Comparison of ENCODE assay signal across 8 cellular contexts in the genomic region with DNA sequence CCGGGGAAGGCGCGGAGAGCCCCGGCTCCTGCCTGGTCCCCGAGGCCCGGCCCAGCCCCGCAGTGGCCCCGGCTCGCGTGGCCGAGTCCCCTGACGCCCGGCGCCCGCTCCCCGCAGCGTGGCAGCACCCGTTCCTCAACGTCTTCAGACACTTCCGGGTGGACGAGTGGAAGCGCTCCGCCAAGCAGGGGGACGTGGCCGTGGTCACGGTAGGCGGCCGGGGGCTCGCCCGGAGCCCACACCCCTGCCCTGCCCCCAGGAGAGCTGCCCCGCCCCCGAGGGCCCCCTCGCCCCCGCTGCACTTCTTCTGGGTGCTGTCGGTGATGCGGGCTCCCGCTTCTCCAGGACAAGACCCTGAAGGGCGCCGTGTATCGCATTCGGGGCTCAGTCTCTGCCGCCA. TPM values are rescaled to one million over a fixed set of nuclear protein-coding genes. Genes with fewer than 3 reads are reported as not detected.
DNase-seq lines count a peak whose midpoint lies in the region; ATAC-seq and TF ChIP-seq lines count a peak whose summit lies in the region.

No MANE protein-coding gene starts in this region.

- H3K4me3 Mint-ChIP-seq in CD4-positive, alpha-beta memory T cell, result peak overlapping the region; percentile 47 to 79 (median 64)
- peak overlapping the region; percentile 68 for H3K4me3 Mint-ChIP-seq in endodermal cell

- BruUV-seq in PC-9 (replicated peaks; lab: Mats Ljungman, UMichigan), result no TSS peak

- H3K9me3 Mint-ChIP-seq in CD4-positive, alpha-beta memory T cell, result no peaks in the 10 kb centered on the region
- H3K9me3 Mint-ChIP-seq in endodermal cell, result no peaks in the 10 kb centered on the region

- peak overlapping the region; percentile 76 for H3K18ac ChIP-seq in neuronal stem cell (ENCODE audit: low read length)

- H2BK15ac ChIP-seq in neuronal stem cell (ENCODE audit: low read length), result no peak overlapping the region

- H4K91ac ChIP-seq in neuronal stem cell (ENCODE audit: low read depth, low read length, poor library complexity), result no peak overlapping the region

- 14 to 33% methylated on average over 18 to 42 of the region's 42 CpGs for WGBS in endodermal cell (ENCODE audit: insufficient coverage in 1 of 2, insufficient read length in 1 of 2), 2 experiments
- no CpG with 5 or more reads among the region's 42 CpGs for WGBS in neuronal stem cell (ENCODE audit: extremely low coverage in 2 of 2, insufficient read length in 2 of 2, insufficient replicate concordance in 1 of 2), 2 donors

- peak; percentile 15 for ATAC-seq in GM21786 (IDR thresholded peaks at IDR 0.05; ENCODE audit: unreplicated experiment)
- no peak for ATAC-seq in GM18867 (IDR thresholded peaks at IDR 0.05; ENCODE audit: unreplicated experiment)
- no peak for ATAC-seq in GM21381 (IDR thresholded peaks at IDR 0.05; ENCODE audit: unreplicated experiment)

- peaks cover 14% of the 10 kb centered on the region for H3K4me1 ChIP-seq in CD4-positive, alpha-beta memory T cell (ENCODE audit: insufficient read depth, low read length)
- peaks cover 48% of the 10 kb centered on the region for H3K4me1 ChIP-seq in PC-9 (replicated peaks; ENCODE audit: insufficient read depth)
- H3K4me1 ChIP-seq in endodermal cell (ENCODE audit: control insufficient read depth, insufficient read depth, low read length), result no peaks in the 10 kb centered on the region
- H3K4me1 ChIP-seq in neuronal stem cell (ENCODE audit: control insufficient read depth in 2 of 2, insufficient read depth in 1 of 2, low read depth in 1 of 2, low read length in 2 of 2), result peaks cover 9 to 16% of the 10 kb centered on the region in 2 donors

- peak overlapping the region; percentile 11 for H3K4ac ChIP-seq in neuronal stem cell (ENCODE audit: low read length)

- no peak for TF ChIP-seq CTCF in PC-9 (conservative IDR thresholded peaks at IDR 0.05)
- TF ChIP-seq CTCF in endodermal cell (conservative IDR thresholded peaks at IDR 0.05), result no peak

- intact Hi-C loops in CD4-positive, alpha-beta memory T cell (cut with micrococcal nuclease), result loop anchor here (1.0 to 5.0 kb wide), 4 partner anchors 13 to 138 kb away; a partner anchor contains a TSS
- intact Hi-C loops in PC-9 (cut with micrococcal nuclease; ENCODE audit: unreplicated experiment), result loop anchor here (1.0 to 10.0 kb wide), 3 partner anchors 56 to 265 kb away; a partner anchor contains a TSS

- H4K20me1 ChIP-seq in PC-9 (ENCODE audit: insufficient read depth), result peaks cover 17% of the 10 kb centered on the region; the same call in 1 of the 2 replicates

- H2BK120ac ChIP-seq in neuronal stem cell (ENCODE audit: low read depth, low read length), result no peak overlapping the region

- H3K79me2 ChIP-seq in PC-9 (ENCODE audit: low read depth), result peaks cover 48% of the 10 kb centered on the region

- H3K9ac ChIP-seq in endodermal cell (ENCODE audit: extremely low read depth, low read length, poor library complexity, severe bottlenecking) (peak overlapping the region; percentile 74), neuronal stem cell (ENCODE audit: low read depth, low read length, poor library complexity) (peak overlapping the region; percentile 70)

- CTCF ChIA-PET in CD4-positive, alpha-beta memory T cell (lab: Charles Lee; ENCODE audit: partially characterized antibody), result interaction anchor here (0.8 kb wide), 2 partner anchors 13 to 18 kb away, joined by 3 to 4 read pairs; no protein-coding TSS in a partner anchor
- CTCF ChIA-PET in PC-9 (lab: Charles Lee), result interaction anchor here (0.7 kb wide), 1 partner anchor 27 kb away, joined by 7 read pairs; no protein-coding TSS in a partner anchor

- H4K8ac ChIP-seq in neuronal stem cell (ENCODE audit: low read depth, low read length), result no peak overlapping the region

- H3K36me3 Mint-ChIP-seq in CD4-positive, alpha-beta memory T cell, result no peaks in the 10 kb centered on the region
- H3K36me3 Mint-ChIP-seq in endodermal cell (ENCODE audit: low read depth), result no peaks in the 10 kb centered on the region

- H2BK12ac ChIP-seq in neuronal stem cell (ENCODE audit: low read length), result no peak overlapping the region

- no peak overlapping the region for H2AK5ac ChIP-seq in neuronal stem cell (ENCODE audit: low read depth, low read length)

- peak overlapping the region in 1 of 2 donors; percentile 53 for H3K4me3 ChIP-seq in CD4-positive, alpha-beta memory T cell (ENCODE audit: low read length in 2 of 2)
- H3K4me3 ChIP-seq in PC-9 (peak overlapping the region; percentile 85), endodermal cell (ENCODE audit: low read length) (peak overlapping the region; percentile 87), neuronal stem cell (ENCODE audit: low read length in 2 of 2) (peak overlapping the region; percentile 80 to 89)

- H2AFZ ChIP-seq in PC-9, result peak overlapping the region; percentile 90
- peak overlapping the region; percentile 69 for H2AFZ ChIP-seq in neuronal stem cell (ENCODE audit: low read length)

- H2BK5ac ChIP-seq in neuronal stem cell (ENCODE audit: low read length), result no peak overlapping the region

- peak overlapping the region; percentile 79 for H3K27ac ChIP-seq in CD4-positive, alpha-beta memory T cell (ENCODE audit: low read depth, low read length)
- H3K27ac ChIP-seq in PC-9, result no peak overlapping the region
- no peak overlapping the region for H3K27ac ChIP-seq in endodermal cell (ENCODE audit: low read depth, low read length)
- H3K27ac ChIP-seq in neuronal stem cell (replicated peaks; ENCODE audit: low read length), result no peak overlapping the region

- H3K9me3 ChIP-seq in CD4-positive, alpha-beta memory T cell (ENCODE audit: control insufficient read depth in 1 of 2, low read length in 2 of 2), result no peaks in the 10 kb centered on the region
- H3K9me3 ChIP-seq in PC-9 (ENCODE audit: insufficient read depth, low read depth) (no peaks in the 10 kb centered on the region), endodermal cell (ENCODE audit: control insufficient read depth, low read length) (no peaks in the 10 kb centered on the region), neuronal stem cell (replicated peaks in 1 of 2; ENCODE audit: control insufficient read depth in 2 of 2, insufficient read depth in 1 of 2, low read depth in 1 of 2, low read length in 2 of 2) (no peaks in the 10 kb centered on the region)

- no peaks in the 10 kb centered on the region for H3K36me3 ChIP-seq in CD4-positive, alpha-beta memory T cell (ENCODE audit: insufficient read depth, low read length)
- H3K36me3 ChIP-seq in PC-9 (ENCODE audit: low read depth) (no peaks in the 10 kb centered on the region), endodermal cell (ENCODE audit: control insufficient read depth, insufficient read depth, low read length) (no peaks in the 10 kb centered on the region), neuronal stem cell (replicated peaks in 1 of 2; ENCODE audit: control insufficient read depth in 2 of 2, insufficient read depth in 2 of 2, low read length in 2 of 2) (peaks cover 2 to 30% of the 10 kb centered on the region in 2 donors)

- H3K9me2 ChIP-seq in PC-9 (ENCODE audit: insufficient read depth), result no peaks in the 10 kb centered on the region

- H3K4me2 ChIP-seq in PC-9, result peak overlapping the region; percentile 92
- H3K4me2 ChIP-seq in neuronal stem cell (ENCODE audit: insufficient read depth, low read length, poor library complexity, severe bottlenecking), result peak overlapping the region; percentile 77

- no peak for DNase-seq in CD4-positive, alpha-beta memory T cell
- DNase-seq in PC-9 (no peak), endodermal cell (no peak), neuronal stem cell (ENCODE audit: low spot score) (no peak), cortex of kidney (lab: John Stamatoyannopoulos, UW) (no peak)

- peaks cover 15% of the 10 kb centered on the region for H3K79me1 ChIP-seq in neuronal stem cell (ENCODE audit: low read depth, low read length)

- no peaks in the 10 kb centered on the region for H3K27me3 Mint-ChIP-seq in CD4-positive, alpha-beta memory T cell
- no peaks in the 10 kb centered on the region for H3K27me3 Mint-ChIP-seq in endodermal cell (ENCODE audit: insufficient read depth)

- H3K27ac Mint-ChIP-seq in CD4-positive, alpha-beta memory T cell, result peak overlapping the region in 4 of 7 donors; percentile 36 to 70 (median 40)
- no peak overlapping the region for H3K27ac Mint-ChIP-seq in endodermal cell

- no peak overlapping the region for H3K14ac ChIP-seq in neuronal stem cell (ENCODE audit: low read length)

- peak overlapping the region; percentile 93 for H3K23ac ChIP-seq in neuronal stem cell (ENCODE audit: low read depth, low read length, poor library complexity)

- POLR2A ChIA-PET in CD4-positive, alpha-beta memory T cell (lab: Charles Lee; ENCODE audit: partially characterized antibody), result interaction anchor here (0.7 to 2.7 kb wide), 8 partner anchors 10 to 46 kb away, joined by 3 to 23 read pairs (median 8); a partner anchor contains a TSS
- POLR2A ChIA-PET in PC-9 (lab: Charles Lee; ENCODE audit: unreplicated experiment), result interaction anchor here (0.7 kb wide), 3 partner anchors 29 to 123 kb away, joined by 3 to 6 read pairs (median 4); no protein-coding TSS in a partner anchor

- H3F3A ChIP-seq in PC-9 (ENCODE audit: insufficient read depth, low read depth), result peaks cover 28% of the 10 kb centered on the region

- no peaks in the 10 kb centered on the region for H3K27me3 ChIP-seq in CD4-positive, alpha-beta memory T cell (ENCODE audit: insufficient read depth, low read length)
- H3K27me3 ChIP-seq in PC-9 (ENCODE audit: insufficient read depth, low read depth) (no peaks in the 10 kb centered on the region), endodermal cell (ENCODE audit: control insufficient read depth, insufficient read depth, low read length, poor library complexity, severe bottlenecking) (no peaks in the 10 kb centered on the region), neuronal stem cell (ENCODE audit: control insufficient read depth in 3 of 3, insufficient read depth in 3 of 3, low read depth in 1 of 3, low read length in 3 of 3) (no peaks in the 10 kb centered on the region)

- H3K4me1 Mint-ChIP-seq in CD4-positive, alpha-beta memory T cell, result peaks cover 0 to 24% (median 8%) of the 10 kb centered on the region in 4 donors
- H3K4me1 Mint-ChIP-seq in endodermal cell, result no peaks in the 10 kb centered on the region

RNA-seq across cellular contexts. Expression of a gene that starts 0.5 kb away (rescaled TPM):
- 10 to 100 TPM; 18.0 to 19.7 TPM for total RNA-seq in CD4-positive, alpha-beta memory T cell
- 1 to 10 TPM in 1 of 2 donors, under 1 TPM in 1; 0.96 to 1.7 TPM for polyA plus RNA-seq in CD4-positive, alpha-beta memory T cell
- total RNA-seq in PC-9 (2021) (118 and 126 TPM in 2 replicates), endodermal cell (100 to 1,000 TPM; 112 to 120 TPM)
- 50.5 TPM for polyA plus RNA-seq in endodermal cell (2013, experiment 1 of 2)
- 49.8 TPM for polyA plus RNA-seq in endodermal cell (2013, experiment 2 of 2)
- polyA plus RNA-seq in neuronal stem cell (2013, experiment 1 of 2), result 16.6 TPM
- polyA plus RNA-seq in neuronal stem cell (2013, experiment 2 of 2), result 15.8 TPM

RNA-seq across cellular contexts. Expression of a gene that starts 8.0 kb away (rescaled TPM):
- total RNA-seq in CD4-positive, alpha-beta memory T cell, result 10 to 100 TPM; 28.3 to 30.5 TPM
- 10 to 100 TPM; 34.6 to 45.5 TPM for polyA plus RNA-seq in CD4-positive, alpha-beta memory T cell
- total RNA-seq in PC-9 (2021), result 64.2 and 69.6 TPM in 2 replicates
- 10 to 100 TPM; 22.8 to 34.2 TPM for total RNA-seq in endodermal cell
- 12.5 TPM for polyA plus RNA-seq in endodermal cell (2013, experiment 1 of 2)
- 12.0 TPM for polyA plus RNA-seq in endodermal cell (2013, experiment 2 of 2)
- 10.3 TPM for polyA plus RNA-seq in neuronal stem cell (2013, experiment 1 of 2)
- polyA plus RNA-seq in neuronal stem cell (2013, experiment 2 of 2), result 10.5 TPM

RNA-seq across cellular contexts. Expression of a gene that starts 13.5 kb away (rescaled TPM):
- 10 to 100 TPM; 68.4 to 74.1 TPM for total RNA-seq in CD4-positive, alpha-beta memory T cell
- 100 to 1,000 TPM in 1 of 2 donors, 10 to 100 TPM in 1; 90.1 to 106 TPM for polyA plus RNA-seq in CD4-positive, alpha-beta memory T cell
- total RNA-seq in PC-9 (2021), result 144 and 158 TPM in 2 replicates
- total RNA-seq in endodermal cell, result 10 to 100 TPM; 72.1 to 79.8 TPM
- 85.0 TPM for polyA plus RNA-seq in endodermal cell (2013, experiment 1 of 2)
- 78.2 TPM for polyA plus RNA-seq in endodermal cell (2013, experiment 2 of 2)
- 56.9 TPM for polyA plus RNA-seq in neuronal stem cell (2013, experiment 1 of 2)
- 56.4 TPM for polyA plus RNA-seq in neuronal stem cell (2013, experiment 2 of 2)

RNA-seq across cellular contexts. Expression of a gene that starts 18.3 kb away (rescaled TPM):
- total RNA-seq in CD4-positive, alpha-beta memory T cell, result 100 to 1,000 TPM; 254 to 263 TPM
- 10 to 100 TPM; 46.6 to 54.3 TPM for polyA plus RNA-seq in CD4-positive, alpha-beta memory T cell
- total RNA-seq in PC-9 (2021), result 143 and 173 TPM in 2 replicates
- total RNA-seq in endodermal cell, result 100 to 1,000 TPM; 180 to 193 TPM
- 121 TPM for polyA plus RNA-seq in endodermal cell (2013, experiment 1 of 2)
- 103 TPM for polyA plus RNA-seq in endodermal cell (2013, experiment 2 of 2)
- polyA plus RNA-seq in neuronal stem cell (2013, experiment 1 of 2), result 68.0 TPM
- 63.4 TPM for polyA plus RNA-seq in neuronal stem cell (2013, experiment 2 of 2)

RNA-seq across cellular contexts. Expression of a gene that starts 18.9 kb away (rescaled TPM):
- under 1 TPM; 0.67 to 0.86 TPM for total RNA-seq in CD4-positive, alpha-beta memory T cell
- under 1 TPM in 1 of 2 donors, not detected in 1; 0.09 TPM for polyA plus RNA-seq in CD4-positive, alpha-beta memory T cell
- total RNA-seq in PC-9 (2021), result 6.9 and 9.2 TPM in 2 replicates
- 10 to 100 TPM in 1 of 2 donors, 1 to 10 TPM in 1; 7.7 to 11.6 TPM for total RNA-seq in endodermal cell
- 17.0 TPM for polyA plus RNA-seq in endodermal cell (2013, experiment 1 of 2)
- 15.2 TPM for polyA plus RNA-seq in endodermal cell (2013, experiment 2 of 2)
- 13.8 TPM for polyA plus RNA-seq in neuronal stem cell (2013, experiment 1 of 2)
- polyA plus RNA-seq in neuronal stem cell (2013, experiment 2 of 2), result 12.6 TPM
